In genomic region chr14:32330356-32331226, GRCh38 we compare ENCODE assay signal across 18 cellular contexts. TPM values are rescaled to one million over a fixed set of nuclear protein-coding genes. Genes with fewer than 3 reads are reported as not detected.
DNase-seq lines count a peak whose midpoint lies in the region; ATAC-seq and TF ChIP-seq lines count a peak whose summit lies in the region.
"Had no signal": no experiment of that assay in that cellular context is flagged by ENCODE, and none has a peak within 500 bp of the region (broad histone marks: within the 10 kb centered on the region; RNA-seq: fewer than 3 reads in every experiment).

No MANE protein-coding gene starts in this region.

- H3K27ac Mint-ChIP-seq in activated T-helper 17 cell treated with anti-CD3 and anti-CD28 coated beads, Interleukin-2, amount 50 U/mL, for 72 hours, result no peak overlapping the region
- H3K27ac Mint-ChIP-seq in MCF 10A (ENCODE audit: low read depth, unreplicated experiment), result no peak overlapping the region
- H3K27ac Mint-ChIP-seq: activated naive CD8-positive, alpha-beta T cell; CD8-positive, alpha-beta T cell; IgD-negative memory B cell had no signal

- no peaks in the 10 kb centered on the region for H3K27me3 Mint-ChIP-seq in activated T-helper 17 cell treated with anti-CD3 and anti-CD28 coated beads, Interleukin-2, amount 50 U/mL, for 72 hours
- no peaks in the 10 kb centered on the region for H3K27me3 Mint-ChIP-seq in MCF 10A (ENCODE audit: insufficient read depth, unreplicated experiment)
- H3K27me3 Mint-ChIP-seq: activated naive CD8-positive, alpha-beta T cell had no signal

- DNase-seq in NCI-H1105 treated with DMSO at 0.1 percent for 48 hours (lab: John Stamatoyannopoulos, UW) (peak; percentile 51), NCI-H1105 (lab: John Stamatoyannopoulos, UW) (no peak), NCI-H748 (lab: John Stamatoyannopoulos, UW; ENCODE audit: unreplicated experiment) (peak; percentile 80), inferior parietal cortex (ENCODE audit: extremely low spot score) (peak; percentile 61), superior temporal gyrus (ENCODE audit: extremely low spot score) (peak; percentile 76), MCF 10A (ENCODE audit: unreplicated experiment) (no peak)
- DNase-seq in activated CD8-positive, alpha-beta memory T cell treated with anti-CD3 and anti-CD28 coated beads for 24 hours, result no peak
- DNase-seq: CD8-positive, alpha-beta T cell; GOT3; left ventricle myocardium inferior; NCI-H2081; stimulated activated naive CD4-positive, alpha-beta T cell; SW 1271 had no signal

- POLR2A ChIA-PET in MCF 10A (lab: Yijun Ruan, JAX), result no interaction called here

- CTCF ChIA-PET in MCF 10A (lab: Yijun Ruan, JAX), result interaction anchor here (0.6 to 1.6 kb wide), 3 partner anchors 12 to 230 kb away, joined by 3 to 5 read pairs (median 4); no protein-coding TSS in a partner anchor

- H3K9me3 Mint-ChIP-seq in activated T-helper 17 cell treated with anti-CD3 and anti-CD28 coated beads, Interleukin-2, amount 50 U/mL, for 72 hours, result no peaks in the 10 kb centered on the region
- no peaks in the 10 kb centered on the region for H3K9me3 Mint-ChIP-seq in MCF 10A (ENCODE audit: unreplicated experiment)
- H3K9me3 Mint-ChIP-seq: CD8-positive, alpha-beta T cell; neural crest cell had no signal

- no peaks in the 10 kb centered on the region for H3K4me1 Mint-ChIP-seq in activated T-helper 17 cell treated with anti-CD3 and anti-CD28 coated beads, Interleukin-2, amount 50 U/mL, for 72 hours
- H3K4me1 Mint-ChIP-seq in MCF 10A (ENCODE audit: insufficient read depth, unreplicated experiment), result no peaks in the 10 kb centered on the region
- H3K4me1 Mint-ChIP-seq: IgD-negative memory B cell had no signal

- BruUV-seq in MCF 10A (replicated peaks; lab: Mats Ljungman, UMichigan), result no TSS peak

- no peak overlapping the region for H3K4me3 Mint-ChIP-seq in activated T-helper 17 cell treated with anti-CD3 and anti-CD28 coated beads, Interleukin-2, amount 50 U/mL, for 72 hours
- no peak overlapping the region for H3K4me3 Mint-ChIP-seq in MCF 10A (ENCODE audit: unreplicated experiment)
- H3K4me3 Mint-ChIP-seq: activated naive CD8-positive, alpha-beta T cell; CD8-positive, alpha-beta T cell; IgD-negative memory B cell; neural crest cell had no signal

- no peak for ATAC-seq in activated T-helper 17 cell treated with anti-CD3 and anti-CD28 coated beads, Interleukin-2, amount 50 U/mL, for 72 hours (replicated peaks)
- ATAC-seq: A549; CD8-positive, alpha-beta T cell had no signal

- no peaks in the 10 kb centered on the region for H3K36me3 Mint-ChIP-seq in activated T-helper 17 cell treated with anti-CD3 and anti-CD28 coated beads, Interleukin-2, amount 50 U/mL, for 72 hours (ENCODE audit: low read depth)
- H3K36me3 Mint-ChIP-seq in MCF 10A (ENCODE audit: insufficient read depth, unreplicated experiment), result no peaks in the 10 kb centered on the region
- H3K36me3 Mint-ChIP-seq: activated naive CD8-positive, alpha-beta T cell; CD8-positive, alpha-beta T cell; IgD-negative memory B cell had no signal

- intact Hi-C loops in MCF 10A (cut with micrococcal nuclease), result no loop called here

- no peak for TF ChIP-seq CTCF in MCF 10A (IDR thresholded peaks at IDR 0.05; ENCODE audit: unreplicated experiment)

RNA-seq across cellular contexts. Expression of gene AKAP6, which starts 1.5 kb away (rescaled TPM):
- 1 to 10 TPM; 1.1 to 2.1 TPM for total RNA-seq in activated T-helper 17 cell treated with anti-CD3 and anti-CD28 coated beads, Interleukin-2, amount 50 U/mL, for 72 hours
- 2.3 and 3.6 TPM in 2 replicates for total RNA-seq in MCF 10A (2022)

Comparison
In these comparisons a context has a peak if more than half of its experiments do, and no peak if none do; other contexts are left out.
1. DNase-seq: peak in NCI-H1105 treated with DMSO at 0.1 percent for 48 hours (single experiment), NCI-H748 (single experiment), inferior parietal cortex (single experiment) and superior temporal gyrus (single experiment); none in NCI-H1105 (single experiment), MCF 10A (single experiment) and activated CD8-positive, alpha-beta memory T cell treated with anti-CD3 and anti-CD28 coated beads for 24 hours (single experiment).